Comparison of ENCODE assay signal across 29 cellular contexts in the genomic region with DNA sequence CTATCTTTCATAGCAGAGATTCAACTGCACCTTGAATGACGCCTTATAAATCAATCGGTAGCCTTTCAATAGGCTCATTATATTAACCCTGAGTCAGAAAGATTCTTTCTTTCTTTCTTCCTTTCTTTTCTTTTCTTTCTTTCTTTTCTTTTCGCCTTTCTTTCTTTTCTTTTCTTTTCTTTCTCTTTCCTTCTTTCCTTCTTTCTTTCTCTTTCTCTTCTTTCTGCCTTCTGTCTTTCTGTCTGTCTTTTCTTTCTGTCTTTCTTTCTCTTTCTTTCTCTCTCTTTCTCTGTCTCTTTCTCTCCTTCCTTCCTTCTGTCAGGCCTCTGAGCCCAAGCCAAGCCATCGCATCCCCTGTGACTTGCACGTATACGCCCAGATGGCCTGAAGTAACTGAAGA.
"Had no signal": no experiment of that assay in that cellular context is flagged by ENCODE, and none has a peak within 500 bp of the region (broad histone marks: within the 10 kb centered on the region; RNA-seq: fewer than 3 reads in every experiment).

No MANE protein-coding gene starts in this region.

- H3K36me3 Mint-ChIP-seq: activated CD8-positive, alpha-beta memory T cell treated with anti-CD3 and anti-CD28 coated beads, Interleukin-2, amount 10 ng/mL, durations not matched to agents 7 days and 5 days; activated naive CD8-positive, alpha-beta T cell had no signal

- H3K27me3 ChIP-seq: brain microvascular endothelial cell, MG63, Peyer's patch, SJSA1 had no signal

- H3K4me2 ChIP-seq: KMS-11 had no signal

- DNase-seq: activated CD4-positive, alpha-beta T cell treated with anti-CD3 and anti-CD28 coated beads for 48 hours; activated CD4-positive, alpha-beta T cell treated with anti-CD3 and anti-CD28 coated beads, Interleukin-2, amount 50 U/mL, for 48 hours; activated CD4-positive, CD25-positive, alpha-beta regulatory T cell treated with anti-CD3 and anti-CD28 coated beads, Interleukin-2, amount 50 U/mL, for 72 hours; activated CD8-positive, alpha-beta memory T cell treated with anti-CD3 and anti-CD28 coated beads, Interleukin-2, amount 10 ng/mL, durations not matched to agents 7 days and 5 days; activated effector memory CD4-positive, alpha-beta T cell treated with Interleukin-2 at 50 U/mL for 16 hours; activated naive CD4-positive, alpha-beta T cell; activated T-cell treated with anti-CD3 and anti-CD28 coated beads, Interleukin-2, amount 50 U/mL, for 24 hours; amygdala; brain microvascular endothelial cell; cerebellar nuclear complex; MG63; MV-4-11; NCI-H1092 treated with DMSO at 0.1 percent for 48 hours; NCI-H1417 treated with DMSO at 0.1 percent for 48 hours; NCI-H1694; NCI-H2029; NCI-H2107; NCI-H2171 treated with DMSO at 0.1 percent for 48 hours; NCI-H226; NCI-H69; NK-92 treated with Interleukin-12 subunit alpha and Interleukin-12 subunit beta, amount 100 ng/mL, for 24 hours; Peyer's patch; Right ventricle myocardium superior had no signal

- H3K9me3 Mint-ChIP-seq: activated T-cell treated with anti-CD3 and anti-CD28 coated beads, Interleukin-2, amount 50 U/mL, for 24 hours; activated T-helper 1 cell treated with anti-CD3 and anti-CD28 coated beads, Interleukin-12 subunit alpha, Interleukin-12 subunit beta, Interleukin-2, Interleukin-4 antibody, amounts not matched to agents 30 ng/mL and 10 ng/mL and 1 ng/mL, durations not matched to agents 14 hours and 24 hours and 36 hours; T-helper 1 cell treated with Interleukin-12 subunit alpha and Interleukin-12 subunit beta and Interleukin-4 antibody, amounts not matched to agents 30 μg/mL and 1 μg/mL, for 36 hours had no signal

- H3K36me3 ChIP-seq: brain microvascular endothelial cell, MG63, Peyer's patch, SJSA1 had no signal

- H3K4me3 ChIP-seq: MG63, Peyer's patch, SJSA1 had no signal

- H3K27ac Mint-ChIP-seq: activated CD8-positive, alpha-beta memory T cell treated with anti-CD3 and anti-CD28 coated beads, Interleukin-2, amount 10 ng/mL, durations not matched to agents 7 days and 5 days; activated naive CD8-positive, alpha-beta T cell; activated T-cell treated with anti-CD3 and anti-CD28 coated beads, Interleukin-2, amount 50 U/mL, for 24 hours; activated T-helper 1 cell treated with anti-CD3 and anti-CD28 coated beads, Interleukin-12 subunit alpha, Interleukin-12 subunit beta, Interleukin-2, Interleukin-4 antibody, amounts not matched to agents 30 ng/mL and 10 ng/mL and 1 ng/mL, durations not matched to agents 14 hours and 24 hours and 36 hours; T-helper 1 cell treated with Interleukin-12 subunit alpha and Interleukin-12 subunit beta and Interleukin-4 antibody, amounts not matched to agents 30 μg/mL and 1 μg/mL, for 36 hours had no signal

- H3K9ac ChIP-seq: KMS-11 had no signal

- H3K4me3 Mint-ChIP-seq: activated CD8-positive, alpha-beta memory T cell treated with anti-CD3 and anti-CD28 coated beads, Interleukin-2, amount 10 ng/mL, durations not matched to agents 7 days and 5 days; activated naive CD8-positive, alpha-beta T cell; activated T-cell treated with anti-CD3 and anti-CD28 coated beads, Interleukin-2, amount 50 U/mL, for 24 hours; activated T-helper 1 cell treated with anti-CD3 and anti-CD28 coated beads, Interleukin-12 subunit alpha, Interleukin-12 subunit beta, Interleukin-2, Interleukin-4 antibody, amounts not matched to agents 30 ng/mL and 10 ng/mL and 1 ng/mL, durations not matched to agents 14 hours and 24 hours and 36 hours; T-helper 1 cell treated with Interleukin-12 subunit alpha and Interleukin-12 subunit beta and Interleukin-4 antibody, amounts not matched to agents 30 μg/mL and 1 μg/mL, for 36 hours had no signal

- H3K27ac ChIP-seq: brain microvascular endothelial cell, KMS-11, Peyer's patch, RWPE1, SJSA1 had no signal

- ATAC-seq: activated CD8-positive, alpha-beta memory T cell treated with anti-CD3 and anti-CD28 coated beads, Interleukin-2, amount 10 ng/mL, durations not matched to agents 7 days and 5 days had no signal

- H3K9me3 ChIP-seq: MG63, Peyer's patch, SJSA1 had no signal
